Comparison of ENCODE assay signal across 2 cellular contexts in genomic region chr5:418681-419121, GRCh38.
TF ChIP-seq lines count a peak whose summit lies in the region.

No MANE protein-coding gene starts in this region.

TF ChIP-seq in IMR-90, 13 proteins besides CTCF, POLR2A, EP300 and RAD21 (continued from another document):
- peak; percentile 62; the same call in 1 of the 2 replicates for TF ChIP-seq USF2 (IDR thresholded peaks at IDR 0.05; ENCODE audit: low read depth, low read length)
TF ChIP-seq in IMR-90: peak in this region for 1.

TF ChIP-seq in SK-N-SH, 30 proteins besides CTCF, POLR2A, EP300 and RAD21:
- no peak for TF ChIP-seq USF2 (IDR thresholded peaks at IDR 0.05; ENCODE audit: borderline replicate concordance, low read depth, low read length)
- no peak for TF ChIP-seq FOXJ3 (CRISPR knock-in tag; IDR thresholded peaks at IDR 0.05)
- no peak for TF ChIP-seq POLR2AphosphoS5 (IDR thresholded peaks at IDR 0.05; ENCODE audit: low read depth, low read length)
- TF ChIP-seq SIN3A (IDR thresholded peaks at IDR 0.05; ENCODE audit: borderline replicate concordance, low read depth, low read length): no peak
- no peak for TF ChIP-seq TCF12 (IDR thresholded peaks at IDR 0.05)
- TF ChIP-seq GATA2 (CRISPR knock-in tag; IDR thresholded peaks at IDR 0.05): no peak
- TF ChIP-seq ZBTB33 (IDR thresholded peaks at IDR 0.05; ENCODE audit: borderline replicate concordance, low read depth): no peak
- TF ChIP-seq PBX3 (IDR thresholded peaks at IDR 0.05): no peak
- TF ChIP-seq TAF1 (IDR thresholded peaks at IDR 0.05; ENCODE audit: borderline replicate concordance, low read depth, low read length): no peak
- TF ChIP-seq NFIC (IDR thresholded peaks at IDR 0.05; ENCODE audit: borderline replicate concordance): no peak
- TF ChIP-seq TEAD4 (IDR thresholded peaks at IDR 0.05; ENCODE audit: borderline replicate concordance, insufficient read depth): no peak
- TF ChIP-seq REST (IDR thresholded peaks at IDR 0.05; ENCODE audit: low read depth, low read length): no peak
- no peak for TF ChIP-seq CHD2 (IDR thresholded peaks at IDR 0.05; ENCODE audit: low read length, partially characterized antibody)
- TF ChIP-seq MXI1 (IDR thresholded peaks at IDR 0.05; ENCODE audit: low read depth, low read length): no peak
TF ChIP-seq in SK-N-SH: peak in this region for 0.
